18 cellular contexts compared by ENCODE assay signal in genomic region chrX:43003204-43003565, GRCh38.
DNase-seq lines count a peak whose midpoint lies in the region; ATAC-seq and TF ChIP-seq lines count a peak whose summit lies in the region.
"Had no signal": no experiment of that assay in that cellular context is flagged by ENCODE, and none has a peak within 500 bp of the region (broad histone marks: within the 10 kb centered on the region; RNA-seq: fewer than 3 reads in every experiment).

No MANE protein-coding gene starts in this region.

- H3K9me2 ChIP-seq in DOHH2 (replicated peaks; ENCODE audit: control insufficient read depth, low read length), result no peaks in the 10 kb centered on the region

- H3K36me3 ChIP-seq in DOHH2 (ENCODE audit: control insufficient read depth, low read length), result no peaks in the 10 kb centered on the region; the same call in 1 of the 2 replicates
- H3K36me3 ChIP-seq: ascending aorta, upper lobe of left lung had no signal

- no peaks in the 10 kb centered on the region for H3K9me3 Mint-ChIP-seq in activated CD4-positive, alpha-beta memory T cell treated with anti-CD3 and anti-CD28 coated beads, Interleukin-2, amount 10 ng/mL, durations not matched to agents 7 days and 5 days
- H3K9me3 Mint-ChIP-seq: CD8-positive, alpha-beta T cell had no signal

- H3K4me1 Mint-ChIP-seq in activated CD4-positive, alpha-beta memory T cell treated with anti-CD3 and anti-CD28 coated beads, Interleukin-2, amount 10 ng/mL, durations not matched to agents 7 days and 5 days, result no peaks in the 10 kb centered on the region
- H3K4me1 Mint-ChIP-seq: activated CD4-positive, alpha-beta T cell treated with anti-CD3 and anti-CD28 coated beads, Interleukin-2, amount 10 ng/mL, durations not matched to agents 7 days and 5 days had no signal

- H3F3A ChIP-seq in DOHH2 (ENCODE audit: control insufficient read depth, insufficient read depth), result no peaks in the 10 kb centered on the region

- H3K36me3 Mint-ChIP-seq in activated CD4-positive, alpha-beta memory T cell treated with anti-CD3 and anti-CD28 coated beads, Interleukin-2, amount 10 ng/mL, durations not matched to agents 7 days and 5 days (ENCODE audit: low read depth), result no peaks in the 10 kb centered on the region
- H3K36me3 Mint-ChIP-seq: CD8-positive, alpha-beta T cell had no signal

- TF ChIP-seq CTCF in DOHH2 (IDR thresholded peaks at IDR 0.05; ENCODE audit: low read depth, low read length, poor library complexity, severe bottlenecking), result no peak

- intact Hi-C loops in right cardiac atrium (cut with DNase I), result no loop called here

- CTCF ChIA-PET in activated CD4-positive, alpha-beta memory T cell treated with anti-CD3 and anti-CD28 coated beads, Interleukin-2, amount 10 ng/mL, durations not matched to agents 7 days and 5 days (lab: Charles Lee), result interaction anchor here (0.6 kb wide), 1 partner anchor 450 kb away, joined by 3 read pairs; no protein-coding TSS in a partner anchor

- H3K27ac ChIP-seq in DOHH2 (ENCODE audit: low read depth, low read length) (peak overlapping the region; percentile 50), right cardiac atrium (ENCODE audit: low read length) (no peak overlapping the region)
- H3K27ac ChIP-seq: ascending aorta, parathyroid adenoma, RWPE1, upper lobe of left lung had no signal

- H3K4me1 ChIP-seq in DOHH2 (ENCODE audit: control insufficient read depth, low read length), result peaks cover 30% of the 10 kb centered on the region
- no peaks in the 10 kb centered on the region for H3K4me1 ChIP-seq in right cardiac atrium (ENCODE audit: control insufficient read depth, insufficient read depth, low read length)
- H3K4me1 ChIP-seq: ascending aorta, parathyroid adenoma, upper lobe of left lung had no signal

- H3K4me3 ChIP-seq in DOHH2 (ENCODE audit: low read length), result no peak overlapping the region
- H3K4me3 ChIP-seq in right cardiac atrium (ENCODE audit: low read length), result no peak overlapping the region
- H3K4me3 ChIP-seq: ascending aorta, upper lobe of left lung had no signal

- H3K27me3 ChIP-seq in DOHH2 (ENCODE audit: control insufficient read depth, low read length) (no peaks in the 10 kb centered on the region), right cardiac atrium (ENCODE audit: control insufficient read depth, insufficient read depth) (no peaks in the 10 kb centered on the region)
- H3K27me3 ChIP-seq: ascending aorta, upper lobe of left lung had no signal

- ATAC-seq in GM19438 (IDR thresholded peaks at IDR 0.05; ENCODE audit: low read depth, unreplicated experiment) (peak; percentile 25), HG02678 (IDR thresholded peaks at IDR 0.05; ENCODE audit: unreplicated experiment) (peak; percentile 30), HG03354 (IDR thresholded peaks at IDR 0.05; ENCODE audit: poor library complexity, severe bottlenecking, unreplicated experiment) (peak; percentile 39), right cardiac atrium (no peak)
- ATAC-seq: CD8-positive, alpha-beta T cell had no signal

- no peaks in the 10 kb centered on the region for H3K79me2 ChIP-seq in DOHH2 (ENCODE audit: control insufficient read depth, low read length)
- H3K79me2 ChIP-seq: parathyroid adenoma had no signal

- 95% methylated on average over 3 of the region's 3 CpGs for WGBS in right cardiac atrium

- POLR2A ChIA-PET in activated CD4-positive, alpha-beta memory T cell treated with anti-CD3 and anti-CD28 coated beads, Interleukin-2, amount 10 ng/mL, durations not matched to agents 7 days and 5 days (lab: Charles Lee), result no interaction called here

- no peak overlapping the region for H3K27ac Mint-ChIP-seq in activated CD4-positive, alpha-beta memory T cell treated with anti-CD3 and anti-CD28 coated beads, Interleukin-2, amount 10 ng/mL, durations not matched to agents 7 days and 5 days
- H3K27ac Mint-ChIP-seq: activated CD4-positive, alpha-beta T cell treated with anti-CD3 and anti-CD28 coated beads, Interleukin-2, amount 10 ng/mL, durations not matched to agents 7 days and 5 days; CD8-positive, alpha-beta T cell had no signal

- no peaks in the 10 kb centered on the region for H3K27me3 Mint-ChIP-seq in activated CD4-positive, alpha-beta memory T cell treated with anti-CD3 and anti-CD28 coated beads, Interleukin-2, amount 10 ng/mL, durations not matched to agents 7 days and 5 days
- H3K27me3 Mint-ChIP-seq: activated CD4-positive, alpha-beta T cell treated with anti-CD3 and anti-CD28 coated beads, Interleukin-2, amount 10 ng/mL, durations not matched to agents 7 days and 5 days; IgD-negative memory B cell had no signal

- no peak for DNase-seq in right cardiac atrium
- no peak for DNase-seq in putamen (ENCODE audit: low spot score)
- DNase-seq in NCI-H1694 treated with DMSO at 0.1 percent for 48 hours (lab: John Stamatoyannopoulos, UW), result no peak
- DNase-seq in activated CD4-positive, alpha-beta memory T cell treated with anti-CD3 and anti-CD28 coated beads, Interleukin-2, amount 10 ng/mL, durations not matched to agents 7 days and 5 days, result no peak
- DNase-seq: activated CD4-positive, alpha-beta T cell treated with anti-CD3 and anti-CD28 coated beads, Interleukin-2, amount 10 ng/mL, durations not matched to agents 7 days and 5 days; CD8-positive, alpha-beta T cell; GDM1; NCI-H1417 treated with DMSO at 0.1 percent for 48 hours; NCI-H446 treated with DMSO at 0.1 percent for 48 hours; upper lobe of left lung had no signal

- no peaks in the 10 kb centered on the region for H4K20me1 ChIP-seq in DOHH2 (ENCODE audit: control insufficient read depth, insufficient read depth, low read depth, low read length)

- no peak overlapping the region for H3K4me3 Mint-ChIP-seq in activated CD4-positive, alpha-beta memory T cell treated with anti-CD3 and anti-CD28 coated beads, Interleukin-2, amount 10 ng/mL, durations not matched to agents 7 days and 5 days
- H3K4me3 Mint-ChIP-seq: activated CD4-positive, alpha-beta T cell treated with anti-CD3 and anti-CD28 coated beads, Interleukin-2, amount 10 ng/mL, durations not matched to agents 7 days and 5 days; CD8-positive, alpha-beta T cell had no signal

- peak overlapping the region; percentile 44 for H3K4me2 ChIP-seq in DOHH2 (ENCODE audit: low read length)

- no peaks in the 10 kb centered on the region for H3K9me3 ChIP-seq in DOHH2 (ENCODE audit: control insufficient read depth, insufficient read depth, low read length)
- H3K9me3 ChIP-seq in right cardiac atrium (ENCODE audit: control insufficient read depth, low read length), result no peaks in the 10 kb centered on the region
- H3K9me3 ChIP-seq: ascending aorta, upper lobe of left lung had no signal

Comparison
In these comparisons a context has a peak if more than half of its experiments do, and no peak if none do; other contexts are left out.
1. ATAC-seq: peak in GM19438 (single experiment), HG02678 (single experiment) and HG03354 (single experiment); none in right cardiac atrium (0 of 2).